Comparison of ENCODE assay signal across 8 cellular contexts in genomic region chr6:68778356-68779020, GRCh38.
DNase-seq lines count a peak whose midpoint lies in the region; ATAC-seq and TF ChIP-seq lines count a peak whose summit lies in the region.

No MANE protein-coding gene starts in this region.

- no peaks in the 10 kb centered on the region for H3K36me3 Mint-ChIP-seq in type B pancreatic cell
- no peaks in the 10 kb centered on the region for H3K36me3 Mint-ChIP-seq in activated T-helper 17 cell treated with anti-CD3 and anti-CD28 coated beads, Interleukin-2, amount 50 U/mL, for 72 hours (ENCODE audit: low read depth)

- peaks cover 3% of the 10 kb centered on the region for H3K4me1 Mint-ChIP-seq in type B pancreatic cell (ENCODE audit: unreplicated experiment)
- no peaks in the 10 kb centered on the region for H3K4me1 Mint-ChIP-seq in activated T-helper 17 cell treated with anti-CD3 and anti-CD28 coated beads, Interleukin-2, amount 50 U/mL, for 72 hours

- no peak overlapping the region for H3K27ac Mint-ChIP-seq in type B pancreatic cell
- no peak overlapping the region for H3K27ac Mint-ChIP-seq in activated T-helper 17 cell treated with anti-CD3 and anti-CD28 coated beads, Interleukin-2, amount 50 U/mL, for 72 hours

- DNase-seq in AG10803 (ENCODE audit: low read depth) (peak; percentile 17), NCI-H2171 treated with DMSO at 0.1 percent for 48 hours (lab: John Stamatoyannopoulos, UW) (peak; percentile 89), astrocyte of the cerebellum (ENCODE audit: low read depth) (peak; percentile 59), iPS-NIHi11 (ENCODE audit: low spot score) (peak; percentile 55), type B pancreatic cell (ENCODE audit: extremely low spot score, unreplicated experiment) (no peak)

- H3K4me3 ChIP-seq in AG10803 (ENCODE audit: low read length): no peak overlapping the region
- H3K4me3 ChIP-seq in astrocyte of the cerebellum (ENCODE audit: low read depth, low read length): no peak overlapping the region

- no peak overlapping the region for H3K4me3 Mint-ChIP-seq in type B pancreatic cell
- H3K4me3 Mint-ChIP-seq in activated T-helper 17 cell treated with anti-CD3 and anti-CD28 coated beads, Interleukin-2, amount 50 U/mL, for 72 hours: no peak overlapping the region

- TF ChIP-seq CTCF in AG10803 (conservative IDR thresholded peaks at IDR 0.05; ENCODE audit: low read length) (peak; percentile 53), astrocyte of the cerebellum (IDR thresholded peaks at IDR 0.05; ENCODE audit: low read depth, low read length, missing control alignments) (peak; percentile 90), type B pancreatic cell (conservative IDR thresholded peaks at IDR 0.05) (peak; percentile 84)

- H3K27me3 Mint-ChIP-seq in type B pancreatic cell: peaks cover 4% of the 10 kb centered on the region
- no peaks in the 10 kb centered on the region for H3K27me3 Mint-ChIP-seq in activated T-helper 17 cell treated with anti-CD3 and anti-CD28 coated beads, Interleukin-2, amount 50 U/mL, for 72 hours

- in situ Hi-C loops in astrocyte of the cerebellum (cut with HindIII; ENCODE audit: low sequenced_read_pairs): no loop called here

- ATAC-seq in GM21723 (IDR thresholded peaks at IDR 0.05; ENCODE audit: unreplicated experiment) (peak; percentile 67), HG03378 (IDR thresholded peaks at IDR 0.05; ENCODE audit: unreplicated experiment) (no peak)
- no peak for ATAC-seq in activated T-helper 17 cell treated with anti-CD3 and anti-CD28 coated beads, Interleukin-2, amount 50 U/mL, for 72 hours (replicated peaks)

- peaks cover 3% of the 10 kb centered on the region for H3K9me3 Mint-ChIP-seq in type B pancreatic cell
- H3K9me3 Mint-ChIP-seq in activated T-helper 17 cell treated with anti-CD3 and anti-CD28 coated beads, Interleukin-2, amount 50 U/mL, for 72 hours: peaks cover 4% of the 10 kb centered on the region
